ENCODE assay signal across 12 cellular contexts in the genomic region with DNA sequence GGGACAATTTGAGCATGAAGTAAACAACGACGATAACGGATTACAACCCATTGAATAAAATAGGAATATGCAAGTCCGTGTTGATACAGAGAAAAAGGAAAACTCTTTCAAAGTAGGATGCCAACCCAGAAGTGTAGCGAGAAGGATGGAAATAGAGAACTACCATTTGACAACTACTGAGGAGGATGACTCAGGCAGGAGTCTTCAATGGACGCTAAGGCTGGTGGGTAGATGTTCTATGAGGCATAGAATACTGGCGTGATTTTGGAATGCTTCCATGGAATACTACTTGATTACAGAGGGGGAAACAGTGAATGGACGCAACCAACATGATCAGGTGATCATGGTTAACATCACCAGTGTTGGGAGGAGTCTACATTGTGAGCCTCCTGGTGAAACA. TPM values are rescaled to one million over a fixed set of nuclear protein-coding genes. Genes with fewer than 3 reads are reported as not detected.
DNase-seq lines count a peak whose midpoint lies in the region; ATAC-seq, FAIRE-seq and TF ChIP-seq lines count a peak whose summit lies in the region.
"Had no signal": no experiment of that assay in that cellular context is flagged by ENCODE, and none has a peak within 500 bp of the region (broad histone marks: within the 10 kb centered on the region; RNA-seq: fewer than 3 reads in every experiment).

No MANE protein-coding gene starts in this region.

- no peak overlapping the region for H3K4me2 ChIP-seq in parathyroid adenoma (ENCODE audit: low read length)

- no peaks in the 10 kb centered on the region for H3K9me3 ChIP-seq in parathyroid adenoma (ENCODE audit: control insufficient read depth, low read length)
- H3K9me3 ChIP-seq: adrenal gland had no signal

- TF ChIP-seq CTCF in bronchial epithelial cell (IDR thresholded peaks at IDR 0.05; ENCODE audit: insufficient read depth, low read length, severe bottlenecking) (no peak), parathyroid adenoma (IDR thresholded peaks at IDR 0.05) (no peak)

- no peak overlapping the region for H3K27ac ChIP-seq in parathyroid adenoma
- H3K27ac ChIP-seq: adrenal gland had no signal

- H3K27me3 ChIP-seq in bronchial epithelial cell (ENCODE audit: control insufficient read depth, insufficient read depth, low read length) (no peaks in the 10 kb centered on the region), parathyroid adenoma (ENCODE audit: control insufficient read depth, insufficient read depth, low read length) (no peaks in the 10 kb centered on the region)
- H3K27me3 ChIP-seq: adrenal gland, dorsolateral prefrontal cortex had no signal

- FAIRE-seq in H54 (lab: Jason Lieb, UNC) (peak; percentile 76), bronchial epithelial cell (lab: Jason Lieb, UNC) (no peak)

- H3K36me3 ChIP-seq in bronchial epithelial cell (ENCODE audit: control insufficient read depth, insufficient read depth, low read length) (peaks cover 1% of the 10 kb centered on the region), parathyroid adenoma (ENCODE audit: control insufficient read depth, insufficient read depth, low read length) (no peaks in the 10 kb centered on the region)
- H3K36me3 ChIP-seq: adrenal gland had no signal

- H3K4me3 ChIP-seq in bronchial epithelial cell (ENCODE audit: low read depth, low read length) (no peak overlapping the region), parathyroid adenoma (ENCODE audit: low read depth, low read length) (no peak overlapping the region)

- DNase-seq in H54 (ENCODE audit: insufficient read length, low spot score) (no peak), NCI-H2029 (lab: John Stamatoyannopoulos, UW) (peak; percentile 45), bronchial epithelial cell (ENCODE audit: low read depth) (peak; percentile 21)
- DNase-seq in stimulated activated naive CD4-positive, alpha-beta T cell (lab: John Stamatoyannopoulos, UW), result no peak
- DNase-seq: adrenal gland, dorsolateral prefrontal cortex, foreskin melanocyte, natural killer cell, RPMI8226 had no signal

- no peak overlapping the region for H3K9ac ChIP-seq in parathyroid adenoma

- H3K79me2 ChIP-seq in parathyroid adenoma, result no peaks in the 10 kb centered on the region

- TF ChIP-seq POLR2A in H54 (IDR thresholded peaks at IDR 0.05; ENCODE audit: low read depth, low read length), result no peak

- peaks cover 8% of the 10 kb centered on the region for H3K4me1 ChIP-seq in parathyroid adenoma

- no peak for ATAC-seq in GM18858 (IDR thresholded peaks at IDR 0.05; ENCODE audit: unreplicated experiment)
- ATAC-seq in GM18519 (IDR thresholded peaks at IDR 0.05; ENCODE audit: low FRiP score, unreplicated experiment), result no peak

- H2AFZ ChIP-seq in parathyroid adenoma, result peak overlapping the region; percentile 95

RNA-seq across cellular contexts. Expression of a gene that starts 0.8 kb away (rescaled TPM):
- total RNA-seq in bronchial epithelial cell, result 0.79 and 2.4 TPM in 2 replicates

RNA-seq across cellular contexts. Expression of a gene that starts 54.4 kb away (rescaled TPM):
- 88.7 and 106 TPM in 2 replicates for total RNA-seq in bronchial epithelial cell

Comparison
In these comparisons a context has a peak if more than half of its experiments do, and no peak if none do; other contexts are left out.
1. DNase-seq: peak in NCI-H2029 (single experiment) and bronchial epithelial cell (single experiment); none in H54 (single experiment) and stimulated activated naive CD4-positive, alpha-beta T cell (0 of 6).